In the genomic region with DNA sequence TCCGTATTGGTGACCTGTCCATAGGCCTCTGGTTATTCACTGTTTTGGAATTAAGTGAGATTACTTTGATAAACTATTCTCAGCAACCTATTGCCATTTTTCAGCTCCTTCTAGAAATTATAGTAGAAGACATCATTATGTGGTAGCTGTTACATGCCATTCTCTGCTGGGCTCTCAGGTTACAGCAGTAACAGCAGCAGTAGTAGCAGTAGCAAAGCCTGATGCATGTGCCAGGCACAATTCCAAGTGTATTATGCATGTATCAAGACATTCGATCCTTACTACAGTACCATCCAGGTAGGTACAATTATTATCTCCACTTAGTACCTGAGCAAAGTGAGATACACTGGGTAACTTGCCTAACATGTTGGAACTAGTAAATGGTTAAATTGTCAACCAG, we compare ENCODE assay signal across 2 cellular contexts.
TF ChIP-seq lines count a peak whose summit lies in the region.

No MANE protein-coding gene starts in this region.

TF ChIP-seq in SK-N-SH treated with all-trans-retinoic acid at 6 μM for 48 hours, 23 proteins besides CTCF, POLR2A, EP300 and RAD21 (continued from another document):
- TF ChIP-seq, protein P1, sequence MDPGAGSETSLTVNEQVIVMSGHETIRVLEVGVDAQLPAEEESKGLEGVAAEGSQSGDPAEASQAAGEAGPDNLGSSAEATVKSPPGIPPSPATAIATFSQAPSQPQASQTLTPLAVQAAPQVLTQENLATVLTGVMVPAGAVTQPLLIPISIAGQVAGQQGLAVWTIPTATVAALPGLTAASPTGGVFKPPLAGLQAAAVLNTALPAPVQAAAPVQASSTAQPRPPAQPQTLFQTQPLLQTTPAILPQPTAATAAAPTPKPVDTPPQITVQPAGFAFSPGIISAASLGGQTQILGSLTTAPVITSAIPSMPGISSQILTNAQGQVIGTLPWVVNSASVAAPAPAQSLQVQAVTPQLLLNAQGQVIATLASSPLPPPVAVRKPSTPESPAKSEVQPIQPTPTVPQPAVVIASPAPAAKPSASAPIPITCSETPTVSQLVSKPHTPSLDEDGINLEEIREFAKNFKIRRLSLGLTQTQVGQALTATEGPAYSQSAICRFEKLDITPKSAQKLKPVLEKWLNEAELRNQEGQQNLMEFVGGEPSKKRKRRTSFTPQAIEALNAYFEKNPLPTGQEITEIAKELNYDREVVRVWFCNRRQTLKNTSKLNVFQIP (CRISPR knock-in tag; IDR thresholded peaks at IDR 0.05; ENCODE audit: borderline replicate concordance, low read depth), result no peak
- TF ChIP-seq PPARA (CRISPR knock-in tag; IDR thresholded peaks at IDR 0.05; ENCODE audit: borderline replicate concordance) (no peak), OSR1 (CRISPR knock-in tag; IDR thresholded peaks at IDR 0.05) (no peak), TCF4 (CRISPR knock-in tag; IDR thresholded peaks at IDR 0.05; ENCODE audit: borderline replicate concordance) (no peak), ZC3H10 (CRISPR knock-in tag; IDR thresholded peaks at IDR 0.05) (no peak)
- TF ChIP-seq, protein P2, sequence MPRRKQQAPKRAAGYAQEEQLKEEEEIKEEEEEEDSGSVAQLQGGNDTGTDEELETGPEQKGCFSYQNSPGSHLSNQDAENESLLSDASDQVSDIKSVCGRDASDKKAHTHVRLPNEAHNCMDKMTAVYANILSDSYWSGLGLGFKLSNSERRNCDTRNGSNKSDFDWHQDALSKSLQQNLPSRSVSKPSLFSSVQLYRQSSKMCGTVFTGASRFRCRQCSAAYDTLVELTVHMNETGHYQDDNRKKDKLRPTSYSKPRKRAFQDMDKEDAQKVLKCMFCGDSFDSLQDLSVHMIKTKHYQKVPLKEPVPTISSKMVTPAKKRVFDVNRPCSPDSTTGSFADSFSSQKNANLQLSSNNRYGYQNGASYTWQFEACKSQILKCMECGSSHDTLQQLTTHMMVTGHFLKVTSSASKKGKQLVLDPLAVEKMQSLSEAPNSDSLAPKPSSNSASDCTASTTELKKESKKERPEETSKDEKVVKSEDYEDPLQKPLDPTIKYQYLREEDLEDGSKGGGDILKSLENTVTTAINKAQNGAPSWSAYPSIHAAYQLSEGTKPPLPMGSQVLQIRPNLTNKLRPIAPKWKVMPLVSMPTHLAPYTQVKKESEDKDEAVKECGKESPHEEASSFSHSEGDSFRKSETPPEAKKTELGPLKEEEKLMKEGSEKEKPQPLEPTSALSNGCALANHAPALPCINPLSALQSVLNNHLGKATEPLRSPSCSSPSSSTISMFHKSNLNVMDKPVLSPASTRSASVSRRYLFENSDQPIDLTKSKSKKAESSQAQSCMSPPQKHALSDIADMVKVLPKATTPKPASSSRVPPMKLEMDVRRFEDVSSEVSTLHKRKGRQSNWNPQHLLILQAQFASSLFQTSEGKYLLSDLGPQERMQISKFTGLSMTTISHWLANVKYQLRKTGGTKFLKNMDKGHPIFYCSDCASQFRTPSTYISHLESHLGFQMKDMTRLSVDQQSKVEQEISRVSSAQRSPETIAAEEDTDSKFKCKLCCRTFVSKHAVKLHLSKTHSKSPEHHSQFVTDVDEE (CRISPR knock-in tag; IDR thresholded peaks at IDR 0.05), result no peak
- TF ChIP-seq, protein P3, sequence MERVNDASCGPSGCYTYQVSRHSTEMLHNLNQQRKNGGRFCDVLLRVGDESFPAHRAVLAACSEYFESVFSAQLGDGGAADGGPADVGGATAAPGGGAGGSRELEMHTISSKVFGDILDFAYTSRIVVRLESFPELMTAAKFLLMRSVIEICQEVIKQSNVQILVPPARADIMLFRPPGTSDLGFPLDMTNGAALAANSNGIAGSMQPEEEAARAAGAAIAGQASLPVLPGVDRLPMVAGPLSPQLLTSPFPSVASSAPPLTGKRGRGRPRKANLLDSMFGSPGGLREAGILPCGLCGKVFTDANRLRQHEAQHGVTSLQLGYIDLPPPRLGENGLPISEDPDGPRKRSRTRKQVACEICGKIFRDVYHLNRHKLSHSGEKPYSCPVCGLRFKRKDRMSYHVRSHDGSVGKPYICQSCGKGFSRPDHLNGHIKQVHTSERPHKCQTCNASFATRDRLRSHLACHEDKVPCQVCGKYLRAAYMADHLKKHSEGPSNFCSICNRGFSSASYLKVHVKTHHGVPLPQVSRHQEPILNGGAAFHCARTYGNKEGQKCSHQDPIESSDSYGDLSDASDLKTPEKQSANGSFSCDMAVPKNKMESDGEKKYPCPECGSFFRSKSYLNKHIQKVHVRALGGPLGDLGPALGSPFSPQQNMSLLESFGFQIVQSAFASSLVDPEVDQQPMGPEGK (CRISPR knock-in tag; IDR thresholded peaks at IDR 0.05; ENCODE audit: borderline replicate concordance), result no peak

TF ChIP-seq in GM23338, 12 proteins besides CTCF, POLR2A, EP300 and RAD21 (continued from another document):
- TF ChIP-seq CREB1 (CRISPR knock-in tag; IDR thresholded peaks at IDR 0.05; ENCODE audit: low read depth) (no peak), EZH2 (IDR thresholded peaks at IDR 0.05; ENCODE audit: low read depth, unreplicated experiment) (no peak)
- TF ChIP-seq, protein P4, sequence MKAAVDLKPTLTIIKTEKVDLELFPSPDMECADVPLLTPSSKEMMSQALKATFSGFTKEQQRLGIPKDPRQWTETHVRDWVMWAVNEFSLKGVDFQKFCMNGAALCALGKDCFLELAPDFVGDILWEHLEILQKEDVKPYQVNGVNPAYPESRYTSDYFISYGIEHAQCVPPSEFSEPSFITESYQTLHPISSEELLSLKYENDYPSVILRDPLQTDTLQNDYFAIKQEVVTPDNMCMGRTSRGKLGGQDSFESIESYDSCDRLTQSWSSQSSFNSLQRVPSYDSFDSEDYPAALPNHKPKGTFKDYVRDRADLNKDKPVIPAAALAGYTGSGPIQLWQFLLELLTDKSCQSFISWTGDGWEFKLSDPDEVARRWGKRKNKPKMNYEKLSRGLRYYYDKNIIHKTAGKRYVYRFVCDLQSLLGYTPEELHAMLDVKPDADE (IDR thresholded peaks at IDR 0.05), result no peak
- TF ChIP-seq, protein P5, sequence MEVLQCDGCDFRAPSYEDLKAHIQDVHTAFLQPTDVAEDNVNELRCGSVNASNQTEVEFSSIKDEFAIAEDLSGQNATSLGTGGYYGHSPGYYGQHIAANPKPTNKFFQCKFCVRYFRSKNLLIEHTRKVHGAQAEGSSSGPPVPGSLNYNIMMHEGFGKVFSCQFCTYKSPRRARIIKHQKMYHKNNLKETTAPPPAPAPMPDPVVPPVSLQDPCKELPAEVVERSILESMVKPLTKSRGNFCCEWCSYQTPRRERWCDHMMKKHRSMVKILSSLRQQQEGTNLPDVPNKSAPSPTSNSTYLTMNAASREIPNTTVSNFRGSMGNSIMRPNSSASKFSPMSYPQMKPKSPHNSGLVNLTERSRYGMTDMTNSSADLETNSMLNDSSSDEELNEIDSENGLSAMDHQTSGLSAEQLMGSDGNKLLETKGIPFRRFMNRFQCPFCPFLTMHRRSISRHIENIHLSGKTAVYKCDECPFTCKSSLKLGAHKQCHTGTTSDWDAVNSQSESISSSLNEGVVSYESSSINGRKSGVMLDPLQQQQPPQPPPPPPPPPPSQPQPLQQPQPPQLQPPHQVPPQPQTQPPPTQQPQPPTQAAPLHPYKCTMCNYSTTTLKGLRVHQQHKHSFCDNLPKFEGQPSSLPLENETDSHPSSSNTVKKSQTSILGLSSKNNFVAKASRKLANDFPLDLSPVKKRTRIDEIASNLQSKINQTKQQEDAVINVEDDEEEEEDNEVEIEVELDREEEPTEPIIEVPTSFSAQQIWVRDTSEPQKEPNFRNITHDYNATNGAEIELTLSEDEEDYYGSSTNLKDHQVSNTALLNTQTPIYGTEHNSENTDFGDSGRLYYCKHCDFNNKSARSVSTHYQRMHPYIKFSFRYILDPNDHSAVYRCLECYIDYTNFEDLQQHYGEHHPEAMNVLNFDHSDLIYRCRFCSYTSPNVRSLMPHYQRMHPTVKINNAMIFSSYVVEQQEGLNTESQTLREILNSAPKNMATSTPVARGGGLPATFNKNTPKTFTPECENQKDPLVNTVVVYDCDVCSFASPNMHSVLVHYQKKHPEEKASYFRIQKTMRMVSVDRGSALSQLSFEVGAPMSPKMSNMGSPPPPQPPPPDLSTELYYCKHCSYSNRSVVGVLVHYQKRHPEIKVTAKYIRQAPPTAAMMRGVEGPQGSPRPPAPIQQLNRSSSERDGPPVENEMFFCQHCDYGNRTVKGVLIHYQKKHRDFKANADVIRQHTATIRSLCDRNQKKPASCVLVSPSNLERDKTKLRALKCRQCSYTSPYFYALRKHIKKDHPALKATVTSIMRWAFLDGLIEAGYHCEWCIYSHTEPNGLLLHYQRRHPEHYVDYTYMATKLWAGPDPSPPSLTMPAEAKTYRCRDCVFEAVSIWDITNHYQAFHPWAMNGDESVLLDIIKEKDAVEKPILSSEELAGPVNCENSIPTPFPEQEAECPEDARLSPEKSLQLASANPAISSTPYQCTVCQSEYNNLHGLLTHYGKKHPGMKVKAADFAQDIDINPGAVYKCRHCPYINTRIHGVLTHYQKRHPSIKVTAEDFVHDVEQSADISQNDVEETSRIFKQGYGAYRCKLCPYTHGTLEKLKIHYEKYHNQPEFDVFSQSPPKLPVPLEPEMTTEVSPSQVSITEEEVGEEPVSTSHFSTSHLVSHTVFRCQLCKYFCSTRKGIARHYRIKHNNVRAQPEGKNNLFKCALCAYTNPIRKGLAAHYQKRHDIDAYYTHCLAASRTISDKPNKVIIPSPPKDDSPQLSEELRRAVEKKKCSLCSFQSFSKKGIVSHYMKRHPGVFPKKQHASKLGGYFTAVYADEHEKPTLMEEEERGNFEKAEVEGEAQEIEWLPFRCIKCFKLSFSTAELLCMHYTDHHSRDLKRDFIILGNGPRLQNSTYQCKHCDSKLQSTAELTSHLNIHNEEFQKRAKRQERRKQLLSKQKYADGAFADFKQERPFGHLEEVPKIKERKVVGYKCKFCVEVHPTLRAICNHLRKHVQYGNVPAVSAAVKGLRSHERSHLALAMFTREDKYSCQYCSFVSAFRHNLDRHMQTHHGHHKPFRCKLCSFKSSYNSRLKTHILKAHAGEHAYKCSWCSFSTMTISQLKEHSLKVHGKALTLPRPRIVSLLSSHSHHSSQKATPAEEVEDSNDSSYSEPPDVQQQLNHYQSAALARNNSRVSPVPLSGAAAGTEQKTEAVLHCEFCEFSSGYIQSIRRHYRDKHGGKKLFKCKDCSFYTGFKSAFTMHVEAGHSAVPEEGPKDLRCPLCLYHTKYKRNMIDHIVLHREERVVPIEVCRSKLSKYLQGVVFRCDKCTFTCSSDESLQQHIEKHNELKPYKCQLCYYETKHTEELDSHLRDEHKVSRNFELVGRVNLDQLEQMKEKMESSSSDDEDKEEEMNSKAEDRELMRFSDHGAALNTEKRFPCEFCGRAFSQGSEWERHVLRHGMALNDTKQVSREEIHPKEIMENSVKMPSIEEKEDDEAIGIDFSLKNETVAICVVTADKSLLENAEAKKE (CRISPR knock-in tag; IDR thresholded peaks at IDR 0.05), result no peak
